ENCODE assay signal across 15 cellular contexts in the genomic region with DNA sequence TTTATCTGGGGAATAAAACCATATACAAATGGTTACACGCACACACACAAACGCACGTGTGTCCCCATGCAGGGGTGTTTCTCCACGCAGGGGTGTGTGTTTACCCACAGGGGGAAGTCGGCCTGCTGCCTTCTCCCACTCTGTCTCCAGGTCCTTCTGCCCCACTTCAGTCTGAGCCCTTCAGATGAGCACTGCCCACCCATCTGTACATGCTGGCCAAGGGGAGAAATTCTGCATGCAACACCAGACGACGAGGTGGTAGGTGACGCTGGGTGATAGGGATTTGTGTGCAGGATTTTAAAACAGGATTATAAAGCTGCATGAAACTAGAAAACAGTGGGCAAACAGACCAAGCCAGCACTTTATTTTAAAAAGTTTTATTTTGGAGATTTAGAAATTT.
DNase-seq lines count a peak whose midpoint lies in the region; ATAC-seq, FAIRE-seq and TF ChIP-seq lines count a peak whose summit lies in the region.
"Had no signal": no experiment of that assay in that cellular context is flagged by ENCODE, and none has a peak within 500 bp of the region (broad histone marks: within the 10 kb centered on the region; RNA-seq: fewer than 3 reads in every experiment).

No MANE protein-coding gene starts in this region.

- no peak for FAIRE-seq in kidney (lab: Jason Lieb, UNC)
- FAIRE-seq: A204.1, GM18507, H54 had no signal

- no peak for ATAC-seq in HG02840 (IDR thresholded peaks at IDR 0.05; ENCODE audit: low FRiP score, unreplicated experiment)
- ATAC-seq: HCT116 had no signal

- no peaks in the 10 kb centered on the region for H3K9me3 ChIP-seq in kidney (ENCODE audit: control insufficient read depth in 1 of 2, low read length in 2 of 2)
- H3K9me3 ChIP-seq: BE2C had no signal

- intact Hi-C loops in kidney (cut with DNase I), result no loop called here

- H3K36me3 ChIP-seq in kidney (ENCODE audit: control insufficient read depth in 1 of 2, insufficient read depth in 2 of 2, low read length in 2 of 2), result peaks cover 18 to 27% of the 10 kb centered on the region in 2 donors
- H3K36me3 ChIP-seq: BE2C had no signal

- TF ChIP-seq CTCF in kidney (IDR thresholded peaks at IDR 0.05; ENCODE audit: borderline replicate concordance, extremely low read depth, insufficient read depth), result no peak

- no peak overlapping the region for H3K27ac ChIP-seq in kidney (ENCODE audit: low read depth in 2 of 2, low read length in 2 of 2)
- H3K27ac ChIP-seq: C4-2B, GM23248 had no signal

- H3K4me3 ChIP-seq in kidney (ENCODE audit: low read length in 2 of 2), result no peak overlapping the region
- H3K4me3 ChIP-seq: GM23248 had no signal

- peak; percentile 26 to 31 for DNase-seq in SHP77 (lab: John Stamatoyannopoulos, UW)
- DNase-seq in SHP77 treated with DMSO at 0.1 percent for 48 hours (lab: John Stamatoyannopoulos, UW), result no peak
- DNase-seq in DMS53 treated with DMSO at 0.1 percent for 48 hours (lab: John Stamatoyannopoulos, UW; ENCODE audit: unreplicated experiment), result peak; percentile 72
- peak; percentile 90 for DNase-seq in NCI-H82 (lab: John Stamatoyannopoulos, UW)
- DNase-seq in kidney, result peak; percentile 35
- DNase-seq in HuH-7 (ENCODE audit: low spot score), result no peak
- DNase-seq: BE2C; CD4-positive, alpha-beta memory T cell; GM23248 had no signal

- H3K4me1 ChIP-seq in kidney (ENCODE audit: control insufficient read depth in 1 of 2, insufficient read depth in 1 of 2, low read depth in 1 of 2, low read length in 2 of 2), result no peaks in the 10 kb centered on the region
- H3K4me1 ChIP-seq: BE2C had no signal

- H3K9ac ChIP-seq in kidney (ENCODE audit: low read length in 2 of 2), result no peak overlapping the region
- H3K9ac ChIP-seq: GM23248 had no signal

Comparison
In these comparisons a context has a peak if more than half of its experiments do, and no peak if none do; other contexts are left out.
1. DNase-seq: peak in SHP77 (2 of 2), DMS53 treated with DMSO at 0.1 percent for 48 hours (single experiment), NCI-H82 (single experiment) and kidney (single experiment); none in SHP77 treated with DMSO at 0.1 percent for 48 hours (single experiment) and HuH-7 (single experiment).